32 cellular contexts compared by ENCODE assay signal in genomic region chr17:35227546-35227945, GRCh38. TPM values are rescaled to one million over a fixed set of nuclear protein-coding genes. Genes with fewer than 3 reads are reported as not detected.
"Had no signal": no experiment of that assay in that cellular context is flagged by ENCODE, and none has a peak within 500 bp of the region (broad histone marks: within the 10 kb centered on the region; RNA-seq: fewer than 3 reads in every experiment).

No MANE protein-coding gene starts in this region.

- H3K4me1 Mint-ChIP-seq: WTC11 had no signal

- H3K27ac ChIP-seq: ascending aorta, cardiac muscle cell, SJCRH30, SK-N-MC had no signal

- H3K27me3 Mint-ChIP-seq: activated CD4-positive, alpha-beta memory T cell treated with anti-CD3 and anti-CD28 coated beads, Interleukin-2, amount 10 ng/mL, durations not matched to agents 7 days and 5 days; activated naive CD8-positive, alpha-beta T cell had no signal

- H3K4me1 ChIP-seq: ascending aorta, SJCRH30 had no signal

- H3K4me3 ChIP-seq: ascending aorta, cardiac muscle cell, MG63, SJCRH30, SK-N-MC had no signal

- DNase-seq: activated CD4-positive, alpha-beta memory T cell treated with anti-CD3 and anti-CD28 coated beads, Interleukin-2, amount 10 ng/mL, durations not matched to agents 7 days and 5 days; activated CD4-positive, alpha-beta T cell treated with anti-CD3 and anti-CD28 coated beads for 48 hours; activated CD8-positive, alpha-beta memory T cell treated with anti-CD3 and anti-CD28 coated beads, Interleukin-2, amount 50 U/mL, for 48 hours; activated effector memory CD4-positive, alpha-beta T cell treated with Interleukin-2 at 50 U/mL for 16 hours; activated T-cell treated with anti-CD3 and anti-CD28 coated beads, Interleukin-2, amount 50 U/mL, for 48 hours; amygdala; Kasumi-1; KG1; MG63; NCI-H1048; NCI-H1105 treated with DMSO at 0.1 percent for 48 hours; NCI-H1436; NCI-H1694; NCI-H1930; NCI-H2081 treated with DMSO at 0.1 percent for 48 hours; NCI-H226; NCI-H446 treated with DMSO at 0.1 percent for 48 hours; NCI-H524; NCI-H69; NCI-H82; SHP77; SJCRH30 had no signal

- H3K27ac Mint-ChIP-seq: activated CD4-positive, alpha-beta memory T cell treated with anti-CD3 and anti-CD28 coated beads, Interleukin-2, amount 10 ng/mL, durations not matched to agents 7 days and 5 days; activated naive CD8-positive, alpha-beta T cell; T-helper 2 cell treated with Interferon-gamma antibody and Interleukin-4, amounts not matched to agents 5 μg/mL and 100 μg/mL, for 36 hours; WTC11 had no signal

- ATAC-seq: Panc1, WTC11 had no signal

- H3K9me3 ChIP-seq: MG63 had no signal

- H3K4me3 Mint-ChIP-seq: activated CD4-positive, alpha-beta memory T cell treated with anti-CD3 and anti-CD28 coated beads, Interleukin-2, amount 10 ng/mL, durations not matched to agents 7 days and 5 days; activated naive CD8-positive, alpha-beta T cell; T-helper 2 cell treated with Interferon-gamma antibody and Interleukin-4, amounts not matched to agents 5 μg/mL and 100 μg/mL, for 36 hours; WTC11 had no signal

- H3K27me3 ChIP-seq: ascending aorta, cardiac muscle cell, MG63 had no signal

- H3K36me3 ChIP-seq: ascending aorta, cardiac muscle cell, MG63, SJCRH30 had no signal

RNA-seq across cellular contexts. Expression of gene SLC35G3, which starts 33.4 kb away (rescaled TPM):
- total RNA-seq: activated CD4-positive, alpha-beta memory T cell treated with anti-CD3 and anti-CD28 coated beads, Interleukin-2, amount 10 ng/mL, durations not matched to agents 7 days and 5 days; ascending aorta; cardiac muscle cell; RPMI7951; SJCRH30; T-helper 1 cell treated with Interleukin-12 subunit alpha and Interleukin-12 subunit beta and Interleukin-4 antibody, amounts not matched to agents 30 ng/mL and 1 ng/mL, for 36 hours; WTC11 had no signal
- polyA plus RNA-seq: adipose tissue had no signal
